9 cellular contexts compared by ENCODE assay signal in genomic region chr3:173398111-173398479, GRCh38. TPM values are rescaled to one million over a fixed set of nuclear protein-coding genes. Genes with fewer than 3 reads are reported as not detected.
DNase-seq lines count a peak whose midpoint lies in the region; ATAC-seq and TF ChIP-seq lines count a peak whose summit lies in the region.
"Had no signal": no experiment of that assay in that cellular context is flagged by ENCODE, and none has a peak within 500 bp of the region (broad histone marks: within the 10 kb centered on the region; RNA-seq: fewer than 3 reads in every experiment).

No MANE protein-coding gene starts in this region.

- H3K4me1 Mint-ChIP-seq in MCF 10A (ENCODE audit: insufficient read depth, unreplicated experiment) = peaks cover 18% of the 10 kb centered on the region

- H3K9me3 ChIP-seq in thymus (ENCODE audit: control insufficient read depth) = peaks cover 1% of the 10 kb centered on the region

- H3K27ac ChIP-seq in layer of hippocampus (ENCODE audit: low read depth, low read length) (peak overlapping the region; percentile 79), thymus (ENCODE audit: low read depth) (no peak overlapping the region)

- peaks cover 6% of the 10 kb centered on the region for H3K36me3 Mint-ChIP-seq in MCF 10A (ENCODE audit: insufficient read depth, unreplicated experiment)

- no peak for ATAC-seq in HG03439 (IDR thresholded peaks at IDR 0.05; ENCODE audit: unreplicated experiment)

- H3K27me3 ChIP-seq in layer of hippocampus (ENCODE audit: control insufficient read depth, insufficient read depth, low read length) (no peaks in the 10 kb centered on the region), thymus (ENCODE audit: control insufficient read depth, insufficient read depth) (peaks cover 26% of the 10 kb centered on the region)

- TF ChIP-seq CTCF in MCF 10A (IDR thresholded peaks at IDR 0.05; ENCODE audit: unreplicated experiment) (no peak), GM10248 (IDR thresholded peaks at IDR 0.05; ENCODE audit: control extremely low read depth, extremely low read depth, low read depth, missing control alignments) (no peak)

- 14% methylated on average over 15 of the region's 15 CpGs for WGBS in thymus

- no peaks in the 10 kb centered on the region for H3K9me3 Mint-ChIP-seq in MCF 10A (ENCODE audit: unreplicated experiment)

- intact Hi-C loops in MCF 10A (cut with micrococcal nuclease) = no loop called here

- H3K4me3 ChIP-seq in thymus (ENCODE audit: low read length) = peak overlapping the region; percentile 38

- peak; percentile 39 for DNase-seq in NCI-H510A treated with DMSO at 0.1 percent for 48 hours (lab: John Stamatoyannopoulos, UW)
- no peak for DNase-seq in NCI-H510A (lab: John Stamatoyannopoulos, UW)
- peak; percentile 6 for DNase-seq in MCF 10A (ENCODE audit: unreplicated experiment)
- no peak for DNase-seq in SKM-1 treated with dmso at 0.1 percent for 144 hours (lab: John Stamatoyannopoulos, UW; ENCODE audit: unreplicated experiment)
- no peak for DNase-seq in GM10248 (ENCODE audit: extremely low spot score)
- DNase-seq: DND-41 had no signal

- POLR2A ChIA-PET in MCF 10A (lab: Yijun Ruan, JAX) (no interaction called here), GM10248 (lab: Yijun Ruan, JAX) (no interaction called here)

- no peak overlapping the region for H3K4me3 Mint-ChIP-seq in MCF 10A (ENCODE audit: unreplicated experiment)

- CTCF ChIA-PET in MCF 10A (lab: Yijun Ruan, JAX) (no interaction called here), GM10248 (lab: Yijun Ruan, JAX) (no interaction called here)

- peaks cover 98% of the 10 kb centered on the region for H3K27me3 Mint-ChIP-seq in MCF 10A (ENCODE audit: insufficient read depth, unreplicated experiment)

- H3K4me1 ChIP-seq in thymus (ENCODE audit: control insufficient read depth, insufficient read depth, low read length) = peaks cover 4% of the 10 kb centered on the region

- BruUV-seq in MCF 10A (replicated peaks; lab: Mats Ljungman, UMichigan) = no TSS peak

- H3K27ac Mint-ChIP-seq in MCF 10A (ENCODE audit: low read depth, unreplicated experiment) = no peak overlapping the region

- no peaks in the 10 kb centered on the region for H3K36me3 ChIP-seq in thymus (ENCODE audit: control insufficient read depth, insufficient read depth)

RNA-seq across cellular contexts. Expression of gene NLGN1, which starts 0.6 kb away (rescaled TPM):
- not detected in 2 replicates for total RNA-seq in MCF 10A (2022)
- polyA plus RNA-seq in thymus = 0.16 TPM

Comparison
In these comparisons a context has a peak if more than half of its experiments do, and no peak if none do; other contexts are left out.
1. DNase-seq: peak in NCI-H510A treated with DMSO at 0.1 percent for 48 hours (single experiment) and MCF 10A (single experiment); none in NCI-H510A (single experiment), SKM-1 treated with dmso at 0.1 percent for 144 hours (single experiment) and GM10248 (single experiment).